Comparison of ENCODE assay signal across 14 cellular contexts in genomic region chr16:17340804-17341203, GRCh38.
DNase-seq lines count a peak whose midpoint lies in the region; ATAC-seq and TF ChIP-seq lines count a peak whose summit lies in the region.
"Had no signal": no experiment of that assay in that cellular context is flagged by ENCODE, and none has a peak within 500 bp of the region (broad histone marks: within the 10 kb centered on the region; RNA-seq: fewer than 3 reads in every experiment).

No MANE protein-coding gene starts in this region.

- H3K4me1 ChIP-seq in SK-N-SH (ENCODE audit: control insufficient read depth in 1 of 2, insufficient read depth in 2 of 2, low read depth in 1 of 2, low read length in 1 of 2) (peaks cover 4 to 8% of the 10 kb centered on the region in 2 experiments; a peak in 2 of 4 replicates), rectal smooth muscle tissue (ENCODE audit: control insufficient read depth, insufficient read depth, low read length) (peaks cover 14% of the 10 kb centered on the region)
- H3K4me1 ChIP-seq: Caco-2 had no signal

- H3K4me1 Mint-ChIP-seq in activated CD8-positive, alpha-beta T cell treated with anti-CD3 and anti-CD28 coated beads, Interleukin-2, amount 10 ng/mL, durations not matched to agents 7 days and 5 days (ENCODE audit: low read depth): peaks cover 92% of the 10 kb centered on the region

- H3K79me2 ChIP-seq in SK-N-SH (ENCODE audit: insufficient read depth): peaks cover 100% of the 10 kb centered on the region

- H3K9me2 ChIP-seq in SK-N-SH: no peaks in the 10 kb centered on the region

- no peak overlapping the region for H3K27ac ChIP-seq in SK-N-SH (ENCODE audit: low read depth in 2 of 2, low read length in 1 of 2)
- peak overlapping the region; percentile 89 for H3K27ac ChIP-seq in rectal smooth muscle tissue (ENCODE audit: low read depth, low read length)

- peaks cover 16% of the 10 kb centered on the region for H3F3A ChIP-seq in SK-N-SH (replicated peaks; ENCODE audit: insufficient read depth)

- H3K27me3 ChIP-seq in SK-N-SH (ENCODE audit: insufficient read depth) (no peaks in the 10 kb centered on the region), rectal smooth muscle tissue (ENCODE audit: control insufficient read depth, insufficient read depth, low read length) (no peaks in the 10 kb centered on the region)

- no peaks in the 10 kb centered on the region for H3K9me3 Mint-ChIP-seq in activated CD8-positive, alpha-beta T cell treated with anti-CD3 and anti-CD28 coated beads, Interleukin-2, amount 10 ng/mL, durations not matched to agents 7 days and 5 days (ENCODE audit: insufficient read depth)

- H3K4me2 ChIP-seq in SK-N-SH: no peak overlapping the region

- no peaks in the 10 kb centered on the region for H3K27me3 Mint-ChIP-seq in activated CD8-positive, alpha-beta T cell treated with anti-CD3 and anti-CD28 coated beads, Interleukin-2, amount 10 ng/mL, durations not matched to agents 7 days and 5 days (ENCODE audit: low read depth)

- peak overlapping the region; percentile 74 for H3K4me3 Mint-ChIP-seq in activated CD8-positive, alpha-beta T cell treated with anti-CD3 and anti-CD28 coated beads, Interleukin-2, amount 10 ng/mL, durations not matched to agents 7 days and 5 days

- in situ Hi-C loops in GM13976 (cut with MboI; ENCODE audit: low sequenced_read_pairs, unreplicated experiment): loop anchor here (10.0 kb wide), 1 partner anchor 56 kb away; no protein-coding TSS in a partner anchor

- H2AFZ ChIP-seq in SK-N-SH (ENCODE audit: low read depth): no peak overlapping the region

- DNase-seq in SK-N-SH: no peak
- peak; percentile 37 for DNase-seq in GM13976 (ENCODE audit: low spot score)
- DNase-seq in activated CD8-positive, alpha-beta T cell treated with anti-CD3 and anti-CD28 coated beads, Interleukin-2, amount 10 ng/mL, durations not matched to agents 7 days and 5 days: no peak
- no peak for DNase-seq in SHP77 treated with DMSO at 0.1 percent for 48 hours (lab: John Stamatoyannopoulos, UW)
- DNase-seq: dermis blood vessel endothelial cell; NCI-H2029 treated with DMSO at 0.1 percent for 48 hours; NCI-H526; SHP77; stimulated activated CD4-positive, alpha-beta T cell treated with anti-CD3 and anti-CD28 coated beads, Interleukin-4, amount 100 ng/mL, for 4 hours had no signal

- 66% methylated on average over 4 of the region's 4 CpGs for WGBS in SK-N-SH (ENCODE audit: low lambda C conversion rate)

- H3K27ac Mint-ChIP-seq in activated CD8-positive, alpha-beta T cell treated with anti-CD3 and anti-CD28 coated beads, Interleukin-2, amount 10 ng/mL, durations not matched to agents 7 days and 5 days: peak overlapping the region; percentile 94

- peaks cover 0 to 23% of the 10 kb centered on the region in 2 experiments for H3K36me3 ChIP-seq in SK-N-SH (replicated peaks in 1 of 2; ENCODE audit: control insufficient read depth in 1 of 2, insufficient read depth in 2 of 2, low read length in 1 of 2)
- no peaks in the 10 kb centered on the region for H3K36me3 ChIP-seq in rectal smooth muscle tissue (ENCODE audit: control insufficient read depth, insufficient read depth, low read length)

- no peak for TF ChIP-seq RAD21 in SK-N-SH (IDR thresholded peaks at IDR 0.05; ENCODE audit: low read length)

- H3K9me3 ChIP-seq in SK-N-SH: no peaks in the 10 kb centered on the region
- H3K9me3 ChIP-seq: Caco-2 had no signal

- H4K20me1 ChIP-seq in SK-N-SH (ENCODE audit: insufficient read depth): peaks cover 99% of the 10 kb centered on the region

- peaks cover 62% of the 10 kb centered on the region for H3K36me3 Mint-ChIP-seq in activated CD8-positive, alpha-beta T cell treated with anti-CD3 and anti-CD28 coated beads, Interleukin-2, amount 10 ng/mL, durations not matched to agents 7 days and 5 days (ENCODE audit: low read depth)

- POLR2A ChIA-PET in SK-N-SH (lab: Yijun Ruan, JAX): no interaction called here
- POLR2A ChIA-PET in activated CD8-positive, alpha-beta T cell treated with anti-CD3 and anti-CD28 coated beads, Interleukin-2, amount 10 ng/mL, durations not matched to agents 7 days and 5 days (lab: Charles Lee): interaction anchor here (1.3 to 1.5 kb wide), 2 partner anchors 29 to 41 kb away, joined by 3 to 10 read pairs; no protein-coding TSS in a partner anchor

- CTCF ChIA-PET in SK-N-SH (lab: Yijun Ruan, JAX): interaction anchor here (1.0 kb wide), 2 partner anchors 10 to 18 kb away, joined by 3 read pairs; no protein-coding TSS in a partner anchor
- CTCF ChIA-PET in activated CD8-positive, alpha-beta T cell treated with anti-CD3 and anti-CD28 coated beads, Interleukin-2, amount 10 ng/mL, durations not matched to agents 7 days and 5 days (lab: Charles Lee): interaction anchor here (0.8 to 1.7 kb wide), 3 partner anchors 26 to 129 kb away, joined by 3 to 4 read pairs (median 4); no protein-coding TSS in a partner anchor

- ATAC-seq in SK-N-SH treated with all-trans-retinoic acid at 6 μM for 48 hours (no peak), GM21526 (IDR thresholded peaks at IDR 0.05; ENCODE audit: low FRiP score, unreplicated experiment) (no peak), GM18909 (IDR thresholded peaks at IDR 0.05; ENCODE audit: poor library complexity, unreplicated experiment) (no peak)
- ATAC-seq in activated CD8-positive, alpha-beta T cell treated with anti-CD3 and anti-CD28 coated beads, Interleukin-2, amount 10 ng/mL, durations not matched to agents 7 days and 5 days: no peak

- H3K9ac ChIP-seq in SK-N-SH (no peak overlapping the region), rectal smooth muscle tissue (ENCODE audit: low read length) (no peak overlapping the region)

- TF ChIP-seq CTCF in SK-N-SH (IDR thresholded peaks at IDR 0.05) (no peak), GM13976 (IDR thresholded peaks at IDR 0.05; ENCODE audit: borderline replicate concordance, control extremely low read depth, extremely low read depth, insufficient read depth, missing control alignments) (no peak)

- no peak overlapping the region for H3K4me3 ChIP-seq in SK-N-SH (ENCODE audit: low read depth in 2 of 2, low read length in 1 of 2)
- no peak overlapping the region for H3K4me3 ChIP-seq in rectal smooth muscle tissue (ENCODE audit: low read length)

- no peak for TF ChIP-seq EP300 in SK-N-SH (IDR thresholded peaks at IDR 0.05; ENCODE audit: borderline replicate concordance in 1 of 2, low read depth in 1 of 2, low read length in 1 of 2)

TF ChIP-seq in SK-N-SH, 30 proteins besides CTCF, POLR2A, EP300 and RAD21:
- TF ChIP-seq JUND (IDR thresholded peaks at IDR 0.05): no peak
- no peak for TF ChIP-seq MEF2A (IDR thresholded peaks at IDR 0.05; ENCODE audit: borderline replicate concordance, low read depth)
- TF ChIP-seq USF1 (IDR thresholded peaks at IDR 0.05; ENCODE audit: borderline replicate concordance, low read depth): no peak
- peak; percentile 42 for TF ChIP-seq TCF12 (IDR thresholded peaks at IDR 0.05)
- TF ChIP-seq YY1 (IDR thresholded peaks at IDR 0.05; ENCODE audit: low read depth): no peak

TF ChIP-seq in SK-N-SH treated with all-trans-retinoic acid at 6 μM for 48 hours, 23 proteins besides CTCF, POLR2A, EP300 and RAD21:
- TF ChIP-seq ZC3H10 (CRISPR knock-in tag; IDR thresholded peaks at IDR 0.05) (no peak), ARNTL (CRISPR knock-in tag; IDR thresholded peaks at IDR 0.05; ENCODE audit: borderline replicate concordance, low read depth) (no peak), ESRRG (CRISPR knock-in tag; IDR thresholded peaks at IDR 0.05) (no peak), ZNF8 (CRISPR knock-in tag; IDR thresholded peaks at IDR 0.05) (no peak), OSR1 (CRISPR knock-in tag; IDR thresholded peaks at IDR 0.05) (no peak), TCF4 (CRISPR knock-in tag; IDR thresholded peaks at IDR 0.05; ENCODE audit: borderline replicate concordance) (no peak), ISL1 (CRISPR knock-in tag; IDR thresholded peaks at IDR 0.05) (no peak), TOX (CRISPR knock-in tag; IDR thresholded peaks at IDR 0.05; ENCODE audit: borderline replicate concordance) (no peak)
- TF ChIP-seq, protein P1, sequence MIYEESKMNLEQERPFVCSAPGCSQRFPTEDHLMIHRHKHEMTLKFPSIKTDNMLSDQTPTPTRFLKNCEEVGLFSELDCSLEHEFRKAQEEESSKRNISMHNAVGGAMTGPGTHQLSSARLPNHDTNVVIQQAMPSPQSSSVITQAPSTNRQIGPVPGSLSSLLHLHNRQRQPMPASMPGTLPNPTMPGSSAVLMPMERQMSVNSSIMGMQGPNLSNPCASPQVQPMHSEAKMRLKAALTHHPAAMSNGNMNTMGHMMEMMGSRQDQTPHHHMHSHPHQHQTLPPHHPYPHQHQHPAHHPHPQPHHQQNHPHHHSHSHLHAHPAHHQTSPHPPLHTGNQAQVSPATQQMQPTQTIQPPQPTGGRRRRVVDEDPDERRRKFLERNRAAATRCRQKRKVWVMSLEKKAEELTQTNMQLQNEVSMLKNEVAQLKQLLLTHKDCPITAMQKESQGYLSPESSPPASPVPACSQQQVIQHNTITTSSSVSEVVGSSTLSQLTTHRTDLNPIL (CRISPR knock-in tag; IDR thresholded peaks at IDR 0.05; ENCODE audit: low read depth): no peak
- TF ChIP-seq, protein P2, sequence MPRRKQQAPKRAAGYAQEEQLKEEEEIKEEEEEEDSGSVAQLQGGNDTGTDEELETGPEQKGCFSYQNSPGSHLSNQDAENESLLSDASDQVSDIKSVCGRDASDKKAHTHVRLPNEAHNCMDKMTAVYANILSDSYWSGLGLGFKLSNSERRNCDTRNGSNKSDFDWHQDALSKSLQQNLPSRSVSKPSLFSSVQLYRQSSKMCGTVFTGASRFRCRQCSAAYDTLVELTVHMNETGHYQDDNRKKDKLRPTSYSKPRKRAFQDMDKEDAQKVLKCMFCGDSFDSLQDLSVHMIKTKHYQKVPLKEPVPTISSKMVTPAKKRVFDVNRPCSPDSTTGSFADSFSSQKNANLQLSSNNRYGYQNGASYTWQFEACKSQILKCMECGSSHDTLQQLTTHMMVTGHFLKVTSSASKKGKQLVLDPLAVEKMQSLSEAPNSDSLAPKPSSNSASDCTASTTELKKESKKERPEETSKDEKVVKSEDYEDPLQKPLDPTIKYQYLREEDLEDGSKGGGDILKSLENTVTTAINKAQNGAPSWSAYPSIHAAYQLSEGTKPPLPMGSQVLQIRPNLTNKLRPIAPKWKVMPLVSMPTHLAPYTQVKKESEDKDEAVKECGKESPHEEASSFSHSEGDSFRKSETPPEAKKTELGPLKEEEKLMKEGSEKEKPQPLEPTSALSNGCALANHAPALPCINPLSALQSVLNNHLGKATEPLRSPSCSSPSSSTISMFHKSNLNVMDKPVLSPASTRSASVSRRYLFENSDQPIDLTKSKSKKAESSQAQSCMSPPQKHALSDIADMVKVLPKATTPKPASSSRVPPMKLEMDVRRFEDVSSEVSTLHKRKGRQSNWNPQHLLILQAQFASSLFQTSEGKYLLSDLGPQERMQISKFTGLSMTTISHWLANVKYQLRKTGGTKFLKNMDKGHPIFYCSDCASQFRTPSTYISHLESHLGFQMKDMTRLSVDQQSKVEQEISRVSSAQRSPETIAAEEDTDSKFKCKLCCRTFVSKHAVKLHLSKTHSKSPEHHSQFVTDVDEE (CRISPR knock-in tag; IDR thresholded peaks at IDR 0.05): no peak
TF ChIP-seq in SK-N-SH treated with all-trans-retinoic acid at 6 μM for 48 hours: peak in this region for 0.
